ENCODE assay signal across 15 cellular contexts in genomic region chr18:42229211-42230210, GRCh38.
DNase-seq lines count a peak whose midpoint lies in the region; ATAC-seq lines count a peak whose summit lies in the region.
"Had no signal": no experiment of that assay in that cellular context is flagged by ENCODE, and none has a peak within 500 bp of the region (broad histone marks: within the 10 kb centered on the region; RNA-seq: fewer than 3 reads in every experiment).

No MANE protein-coding gene starts in this region.

- H3K9ac ChIP-seq in Karpas-422 (ENCODE audit: low read length): no peak overlapping the region

- H4K20me1 ChIP-seq in Karpas-422 (ENCODE audit: insufficient read depth, low read depth, low read length): no peaks in the 10 kb centered on the region

- peak; percentile 99 for ATAC-seq in GM18517 (IDR thresholded peaks at IDR 0.05; ENCODE audit: unreplicated experiment)
- ATAC-seq in GM21390 (IDR thresholded peaks at IDR 0.05; ENCODE audit: unreplicated experiment): peak; percentile 96
- peak; percentile 99 for ATAC-seq in HG02981 (IDR thresholded peaks at IDR 0.05; ENCODE audit: unreplicated experiment)
- ATAC-seq in left ventricle myocardium superior: no peak
- ATAC-seq in left cardiac atrium: no peak
- ATAC-seq: activated CD4-positive, alpha-beta T cell treated with anti-CD3 and anti-CD28 coated beads for 36 hours; activated naive CD4-positive, alpha-beta T cell treated with anti-CD3 and anti-CD28 coated beads, Interleukin-2, amount 50 U/mL, for 72 hours had no signal

- H3K4me1 ChIP-seq in Karpas-422 (ENCODE audit: low read length): peaks cover 12% of the 10 kb centered on the region
- H3K4me1 ChIP-seq: colonic mucosa had no signal

- DNase-seq in Karpas-422 (peak; percentile 40), left ventricle myocardium superior (no peak), iPS-NIHi11 (ENCODE audit: low spot score) (no peak), left cardiac atrium (no peak)
- DNase-seq in activated CD8-positive, alpha-beta memory T cell treated with anti-CD3 and anti-CD28 coated beads for 24 hours: no peak
- DNase-seq: activated CD4-positive, alpha-beta T cell treated with anti-CD3 and anti-CD28 coated beads for 36 hours; colonic mucosa; kidney; NCI-H524; stimulated activated naive CD4-positive, alpha-beta T cell had no signal

- intact Hi-C loops in left ventricle myocardium superior (cut with micrococcal nuclease) (no loop called here), left cardiac atrium (cut with DNase I) (no loop called here)

- H3K79me2 ChIP-seq in Karpas-422 (ENCODE audit: low read length): no peaks in the 10 kb centered on the region

- H3K9me2 ChIP-seq in Karpas-422 (replicated peaks; ENCODE audit: insufficient read depth, low read length): no peaks in the 10 kb centered on the region

- no peak overlapping the region for H3K4me2 ChIP-seq in Karpas-422 (ENCODE audit: low read depth, low read length, poor library complexity, severe bottlenecking)

- no peak overlapping the region for H3K27ac ChIP-seq in Karpas-422 (ENCODE audit: low read length)
- H3K27ac ChIP-seq: colonic mucosa, HL-60 had no signal

- no peaks in the 10 kb centered on the region for H3K27me3 ChIP-seq in Karpas-422 (ENCODE audit: low read length)
- H3K27me3 ChIP-seq: colonic mucosa had no signal

- H3K9me3 ChIP-seq in Karpas-422 (ENCODE audit: low read length): no peaks in the 10 kb centered on the region
- H3K9me3 ChIP-seq: colonic mucosa had no signal

- H2AFZ ChIP-seq in Karpas-422 (ENCODE audit: low read length): 0 out of 2 replicates have a peak overlapping the region, but pooled peaks have one; percentile 56

- H3K4me3 ChIP-seq in Karpas-422 (ENCODE audit: low read length): no peak overlapping the region
- H3K4me3 ChIP-seq: colonic mucosa had no signal

- no peaks in the 10 kb centered on the region for H3K36me3 ChIP-seq in Karpas-422 (ENCODE audit: insufficient read depth, low read length)
- H3K36me3 ChIP-seq: colonic mucosa had no signal

Comparison
In these comparisons a context has a peak if more than half of its experiments do, and no peak if none do; other contexts are left out.
1. ATAC-seq: peak in GM18517 (single experiment), GM21390 (single experiment) and HG02981 (single experiment); none in left ventricle myocardium superior (single experiment) and left cardiac atrium (0 of 2).